Comparison of ENCODE assay signal across 10 cellular contexts in the genomic region with DNA sequence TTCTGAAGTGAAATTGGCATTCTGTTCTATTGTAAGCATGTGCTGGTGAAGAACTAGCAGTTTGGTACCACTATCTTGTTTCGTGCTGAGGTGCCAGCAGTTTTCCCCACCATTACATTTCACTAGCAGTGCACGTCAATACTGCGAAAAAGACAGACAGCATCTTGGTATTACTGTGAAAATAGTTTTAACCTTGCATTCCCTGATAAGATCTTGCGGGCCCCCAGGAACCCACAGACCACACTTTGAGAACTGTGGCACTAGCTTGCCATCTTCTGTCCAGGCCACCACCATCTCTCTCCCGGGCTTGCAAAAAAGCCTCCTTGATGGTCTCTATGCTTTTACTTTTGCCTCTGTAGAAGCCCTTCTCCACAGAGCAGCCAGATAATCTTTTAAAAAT.
DNase-seq lines count a peak whose midpoint lies in the region; ATAC-seq and TF ChIP-seq lines count a peak whose summit lies in the region.
"Had no signal": no experiment of that assay in that cellular context is flagged by ENCODE, and none has a peak within 500 bp of the region (broad histone marks: within the 10 kb centered on the region; RNA-seq: fewer than 3 reads in every experiment).

No MANE protein-coding gene starts in this region.

- no peak for ATAC-seq in HG03095 (IDR thresholded peaks at IDR 0.05; ENCODE audit: unreplicated experiment)
- no peak for ATAC-seq in GM21737 (IDR thresholded peaks at IDR 0.05; ENCODE audit: unreplicated experiment)
- ATAC-seq in SK-N-SH treated with all-trans-retinoic acid at 6 μM for 48 hours = no peak
- ATAC-seq: upper lobe of right lung had no signal

- peaks cover 0 to 11% (median 9%) of the 10 kb centered on the region in 3 donors for H3K27me3 Mint-ChIP-seq in immature natural killer cell (ENCODE audit: low read depth in 3 of 3)

- peaks cover 0 to 14% (median 11%) of the 10 kb centered on the region in 6 donors for H3K9me3 Mint-ChIP-seq in immature natural killer cell

- H3K4me3 Mint-ChIP-seq in immature natural killer cell = peak overlapping the region; percentile 2 to 41 (median 20)

- H3K27ac Mint-ChIP-seq in immature natural killer cell = peak overlapping the region; percentile 8 to 73 (median 60)

- DNase-seq in T-helper 2 cell = peak in 4 of 5 experiments; percentile 37 to 91 (median 60)
- peak; percentile 84 for DNase-seq in activated CD8-positive, alpha-beta memory T cell treated with anti-CD3 and anti-CD28 coated beads, Interleukin-2, amount 50 U/mL, for 48 hours
- DNase-seq in immature natural killer cell = peak; percentile 85 to 87 (median 85)
- peak; percentile 19 to 43 for DNase-seq in stimulated activated CD8-positive, alpha-beta memory T cell treated with anti-CD3 and anti-CD28 coated beads, Interleukin-7, amount 100 ng/mL, for 1 hour (ENCODE audit: low read depth in 2 of 2)
- no peak for DNase-seq in cerebellar cortex (ENCODE audit: low spot score)
- DNase-seq: caudate nucleus, upper lobe of right lung had no signal

- peaks cover 8 to 14% (median 10%) of the 10 kb centered on the region in 3 donors for H3K36me3 Mint-ChIP-seq in immature natural killer cell

- peaks cover 34 to 47% of the 10 kb centered on the region in 2 donors for H3K4me1 Mint-ChIP-seq in immature natural killer cell

TF ChIP-seq in SK-N-SH treated with all-trans-retinoic acid at 6 μM for 48 hours, 23 proteins besides CTCF, POLR2A, EP300 and RAD21:
- TF ChIP-seq ISL1 (CRISPR knock-in tag; IDR thresholded peaks at IDR 0.05) = no peak
- no peak for TF ChIP-seq ZNF70 (CRISPR knock-in tag; IDR thresholded peaks at IDR 0.05)
- TF ChIP-seq ZNF565 (CRISPR knock-in tag; conservative IDR thresholded peaks at IDR 0.05; ENCODE audit: low read depth) = no peak
